25 cellular contexts compared by ENCODE assay signal in the genomic region with DNA sequence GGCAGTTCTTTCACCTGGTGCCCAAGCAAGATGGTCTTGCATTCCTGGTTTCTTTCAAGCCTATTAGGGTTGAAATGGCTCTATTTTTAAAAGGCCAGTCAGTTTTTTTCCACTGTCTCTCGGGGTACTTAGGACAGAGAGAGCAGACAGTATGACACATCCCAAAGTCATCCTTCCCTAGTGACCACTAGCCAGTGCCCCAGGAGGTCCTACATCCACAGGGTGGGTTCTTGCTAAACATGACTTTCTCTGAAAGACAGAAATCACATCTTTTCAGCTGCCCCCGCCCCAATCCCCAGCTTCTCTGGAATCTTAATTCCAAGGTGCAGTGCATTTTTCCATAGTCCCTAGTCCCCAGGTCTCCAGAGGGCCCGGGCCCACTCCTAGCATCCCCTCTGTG.
"Had no signal": no experiment of that assay in that cellular context is flagged by ENCODE, and none has a peak within 500 bp of the region (broad histone marks: within the 10 kb centered on the region; RNA-seq: fewer than 3 reads in every experiment).

No MANE protein-coding gene starts in this region.

- H3K4me3 Mint-ChIP-seq: immature natural killer cell; natural killer cell; stimulated activated naive B cell treated with anti-CD40 and anti-IgM and Interleukin-4, amounts not matched to agents 10 μg/mL and 1 μg/mL and 100 μg/mL, for 72 hours; stimulated activated naive CD8-positive, alpha-beta T cell treated with anti-CD3 and anti-CD28 coated beads, Interleukin-15, amount 100 ng/mL, for 72 hours had no signal

- H3K4me1 Mint-ChIP-seq: immature natural killer cell; natural killer cell; stimulated activated naive B cell treated with anti-CD40 and anti-IgM and Interleukin-4, amounts not matched to agents 10 μg/mL and 1 μg/mL and 100 μg/mL, for 72 hours; stimulated activated naive CD8-positive, alpha-beta T cell treated with anti-CD3 and anti-CD28 coated beads, Interleukin-15, amount 100 ng/mL, for 72 hours had no signal

- H3K4me3 ChIP-seq: coronary artery, esophagus squamous epithelium, lower lobe of right lung, ovary, psoas muscle, sigmoid colon, skin epidermis, suprapubic skin, transverse colon, vagina had no signal

- H3K27ac ChIP-seq: coronary artery, esophagus squamous epithelium, lower lobe of right lung, ovary, psoas muscle, sigmoid colon, skin epidermis, suprapubic skin, transverse colon, vagina had no signal

- ATAC-seq: left ventricle myocardium superior; lower lobe of right lung; natural killer cell; psoas muscle; right cardiac atrium; stimulated activated naive B cell treated with anti-CD40 and anti-IgM and Interleukin-4, amounts not matched to agents 10 μg/mL and 1 μg/mL and 100 μg/mL, for 72 hours; stimulated activated naive CD8-positive, alpha-beta T cell treated with anti-CD3 and anti-CD28 coated beads, Interleukin-15, amount 100 ng/mL, for 72 hours had no signal

- H3K27me3 ChIP-seq: esophagus squamous epithelium, ovary, sigmoid colon, suprapubic skin, transverse colon, vagina had no signal

- H3K36me3 Mint-ChIP-seq: stimulated activated naive B cell treated with anti-CD40 and anti-IgM and Interleukin-4, amounts not matched to agents 10 μg/mL and 1 μg/mL and 100 μg/mL, for 72 hours had no signal

- H3K9me3 Mint-ChIP-seq: natural killer cell had no signal

- H3K27ac Mint-ChIP-seq: immature natural killer cell; natural killer cell; stimulated activated naive B cell treated with anti-CD40 and anti-IgM and Interleukin-4, amounts not matched to agents 10 μg/mL and 1 μg/mL and 100 μg/mL, for 72 hours; stimulated activated naive CD8-positive, alpha-beta T cell treated with anti-CD3 and anti-CD28 coated beads, Interleukin-15, amount 100 ng/mL, for 72 hours had no signal

- H3K36me3 ChIP-seq: esophagus squamous epithelium, lower lobe of right lung, ovary, sigmoid colon, suprapubic skin, transverse colon, vagina had no signal

- H3K9me3 ChIP-seq: esophagus squamous epithelium, lower lobe of right lung, ovary, psoas muscle, sigmoid colon, suprapubic skin, transverse colon, vagina had no signal

- DNase-seq: dermis blood vessel endothelial cell; effector memory CD4-positive, alpha-beta T cell; esophagus squamous epithelium; foreskin melanocyte; glutamatergic neuron; hypothalamus; immature natural killer cell; left ventricle myocardium superior; lower lobe of right lung; natural killer cell; occipital lobe; ovary; posterior cingulate gyrus; psoas muscle; right cardiac atrium; sigmoid colon; stimulated activated CD4-positive, alpha-beta T cell treated with anti-CD3 and anti-CD28 coated beads, Interleukin-15, amount 100 ng/mL, for 24 hours; stimulated activated CD4-positive, alpha-beta T cell treated with anti-CD3 and anti-CD28 coated beads, Interleukin-2, amount 100 ng/mL, for 48 hours; stimulated activated naive B cell treated with anti-CD40 and anti-IgM and Interleukin-4, amounts not matched to agents 10 μg/mL and 1 μg/mL and 100 μg/mL, for 72 hours; stimulated activated naive CD8-positive, alpha-beta T cell treated with anti-CD3 and anti-CD28 coated beads, Interleukin-15, amount 100 ng/mL, for 72 hours; transverse colon had no signal

- H3K4me1 ChIP-seq: psoas muscle, sigmoid colon, transverse colon had no signal
